Comparison of ENCODE assay signal across 37 cellular contexts in the genomic region with DNA sequence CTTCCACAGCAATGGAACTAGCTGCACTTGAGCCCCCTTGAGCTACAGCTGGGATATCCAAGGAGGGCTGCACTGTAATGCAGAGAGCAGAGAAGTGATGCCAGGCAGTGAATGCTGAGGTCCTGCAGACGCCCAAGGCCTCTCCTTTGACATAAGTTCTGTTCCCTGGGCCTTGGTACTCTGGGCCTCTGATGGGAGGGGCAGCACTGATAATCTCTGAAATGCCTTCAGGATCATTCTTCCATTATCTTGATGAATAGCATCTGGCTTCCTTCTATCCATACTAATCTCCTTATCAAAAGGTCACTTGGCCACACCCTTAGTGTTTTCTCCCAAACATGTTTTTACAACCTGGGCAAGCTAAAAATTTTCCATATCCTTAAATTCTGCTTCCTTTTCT. TPM values are rescaled to one million over a fixed set of nuclear protein-coding genes. Genes with fewer than 3 reads are reported as not detected.
"Had no signal": no experiment of that assay in that cellular context is flagged by ENCODE, and none has a peak within 500 bp of the region (broad histone marks: within the 10 kb centered on the region; RNA-seq: fewer than 3 reads in every experiment).

No MANE protein-coding gene starts in this region.

- FAIRE-seq: bronchial epithelial cell, colon, endometrium, kidney had no signal

- H3K36me3 Mint-ChIP-seq: immature natural killer cell; naive B cell; stimulated activated memory B cell treated with anti-CD40 and anti-IgM and Interleukin-4, amounts not matched to agents 10 μg/mL and 1 μg/mL and 100 μg/mL, for 72 hours had no signal

- H3K4me1 ChIP-seq: parathyroid adenoma, thyroid gland had no signal

- H3K9me3 Mint-ChIP-seq: activated CD4-positive, alpha-beta memory T cell treated with anti-CD3 and anti-CD28 coated beads for 36 hours; activated naive CD4-positive, alpha-beta T cell treated with anti-CD3 and anti-CD28 coated beads, Interleukin-2, amount 50 U/mL, for 24 hours; central memory CD8-positive, alpha-beta T cell; stimulated activated naive CD8-positive, alpha-beta T cell treated with anti-CD3 and anti-CD28 coated beads, Interleukin-15, amount 100 ng/mL, for 72 hours had no signal

- H3K9me3 ChIP-seq: esophagus squamous epithelium, gastrocnemius medialis, psoas muscle, thyroid gland, upper lobe of left lung, vagina had no signal

- H3K36me3 ChIP-seq: esophagus squamous epithelium, gastrocnemius medialis, thyroid gland, upper lobe of left lung, vagina had no signal

- H3K4me3 Mint-ChIP-seq: activated CD4-positive, alpha-beta memory T cell treated with anti-CD3 and anti-CD28 coated beads for 36 hours; activated CD4-positive, alpha-beta T cell treated with anti-CD3 and anti-CD28 coated beads, Interleukin-2, amount 10 ng/mL, durations not matched to agents 24 days and 14 days; activated naive CD4-positive, alpha-beta T cell treated with anti-CD3 and anti-CD28 coated beads, Interleukin-2, amount 50 U/mL, for 24 hours; central memory CD8-positive, alpha-beta T cell; immature natural killer cell; mesothelial cell of epicardium; nephron progenitor cell; stimulated activated memory B cell treated with anti-CD40 and anti-IgM and Interleukin-4, amounts not matched to agents 10 μg/mL and 1 μg/mL and 100 μg/mL, for 72 hours; stimulated activated naive CD8-positive, alpha-beta T cell treated with anti-CD3 and anti-CD28 coated beads, Interleukin-15, amount 100 ng/mL, for 72 hours had no signal

- H3K27me3 ChIP-seq: esophagus squamous epithelium, gastrocnemius medialis, thyroid gland, upper lobe of left lung, vagina had no signal

- H3K27ac Mint-ChIP-seq: activated CD4-positive, alpha-beta memory T cell treated with anti-CD3 and anti-CD28 coated beads for 36 hours; activated CD4-positive, alpha-beta T cell treated with anti-CD3 and anti-CD28 coated beads, Interleukin-2, amount 10 ng/mL, durations not matched to agents 24 days and 14 days; activated naive CD4-positive, alpha-beta T cell treated with anti-CD3 and anti-CD28 coated beads, Interleukin-2, amount 50 U/mL, for 24 hours; immature natural killer cell; mesothelial cell of epicardium; naive B cell; nephron progenitor cell; stimulated activated memory B cell treated with anti-CD40 and anti-IgM and Interleukin-4, amounts not matched to agents 10 μg/mL and 1 μg/mL and 100 μg/mL, for 72 hours; stimulated activated naive CD8-positive, alpha-beta T cell treated with anti-CD3 and anti-CD28 coated beads, Interleukin-15, amount 100 ng/mL, for 72 hours had no signal

- H3K27me3 Mint-ChIP-seq: activated CD4-positive, alpha-beta memory T cell treated with anti-CD3 and anti-CD28 coated beads for 36 hours; stimulated activated naive CD8-positive, alpha-beta T cell treated with anti-CD3 and anti-CD28 coated beads, Interleukin-15, amount 100 ng/mL, for 72 hours had no signal

- H3K4me3 ChIP-seq: esophagus squamous epithelium, gastrocnemius medialis, psoas muscle, smooth muscle cell, thyroid gland, upper lobe of left lung, vagina had no signal

- H3K4me1 Mint-ChIP-seq: activated CD4-positive, alpha-beta T cell treated with anti-CD3 and anti-CD28 coated beads, Interleukin-2, amount 10 ng/mL, durations not matched to agents 24 days and 14 days; central memory CD8-positive, alpha-beta T cell; immature natural killer cell; naive B cell; stimulated activated memory B cell treated with anti-CD40 and anti-IgM and Interleukin-4, amounts not matched to agents 10 μg/mL and 1 μg/mL and 100 μg/mL, for 72 hours had no signal

- H3K27ac ChIP-seq: epithelial cell of prostate, esophagus squamous epithelium, gastrocnemius medialis, parathyroid adenoma, psoas muscle, thyroid gland, upper lobe of left lung, vagina had no signal

- ATAC-seq: gastrocnemius medialis, left colon, psoas muscle had no signal

- H2AFZ ChIP-seq: parathyroid adenoma had no signal

- DNase-seq: activated CD4-positive, alpha-beta memory T cell treated with anti-CD3 and anti-CD28 coated beads for 36 hours; activated CD4-positive, alpha-beta T cell treated with anti-CD3 and anti-CD28 coated beads, Interleukin-2, amount 10 ng/mL, durations not matched to agents 24 days and 14 days; activated CD4-positive, CD25-positive, alpha-beta regulatory T cell; activated CD8-positive, alpha-beta memory T cell treated with anti-CD3 and anti-CD28 coated beads, Interleukin-2, amount 50 U/mL, for 4 hours; activated T-cell treated with anti-CD3 and anti-CD28 coated beads, Interleukin-2, amount 50 U/mL, for 1 hour; anterior cingulate cortex; dermis blood vessel endothelial cell; effector CD4-positive, alpha-beta T cell; esophagus squamous epithelium; gastrocnemius medialis; glutamatergic neuron; immature natural killer cell; kidney; left colon; naive B cell; nephron progenitor cell; occipital lobe; psoas muscle; stimulated activated CD4-positive, alpha-beta T cell treated with anti-CD3 and anti-CD28 coated beads, Interleukin-1b, Interleukin-23, amount 100 ng/mL, for 48 hours; stimulated activated CD4-positive, alpha-beta T cell treated with anti-CD3 and anti-CD28 coated beads, Interleukin-4, amount 100 ng/mL, for 4 hours; stimulated activated CD8-positive, alpha-beta memory T cell treated with anti-CD3 and anti-CD28 coated beads, Interleukin-4, amount 100 ng/mL, for 48 hours; stimulated activated naive CD8-positive, alpha-beta T cell treated with anti-CD3 and anti-CD28 coated beads, Interleukin-15, amount 100 ng/mL, for 72 hours; substantia nigra; T-helper 2 cell; thyroid gland; upper lobe of left lung had no signal

- H3K4me2 ChIP-seq: smooth muscle cell had no signal

RNA-seq across cellular contexts. Expression of a gene that starts 6.9 kb away (rescaled TPM):
- polyA plus RNA-seq: immature natural killer cell had no signal
